In the genomic region with DNA sequence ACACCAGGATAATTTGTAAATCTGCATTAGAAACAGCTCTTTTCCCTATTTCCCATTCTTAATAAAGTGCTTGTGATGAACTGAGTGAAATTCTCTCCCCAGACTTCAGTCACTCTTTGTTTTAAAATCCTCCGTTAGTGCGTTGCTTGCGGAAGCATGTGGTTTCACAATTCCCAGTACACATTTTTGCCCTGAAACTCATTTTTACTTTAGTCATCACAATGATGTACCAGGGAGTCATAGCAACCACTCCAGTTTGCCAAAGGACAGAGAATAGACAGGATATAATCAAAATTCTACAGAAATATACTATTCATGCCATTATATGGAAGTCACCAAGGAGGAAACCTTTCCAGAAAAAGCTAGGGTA, we compare ENCODE assay signal across 1 cellular context.
A peak's percentile ranks its signal among the peaks of the same experiment; 100 is the strongest.
TF ChIP-seq lines count a peak whose summit lies in the region.

No MANE protein-coding gene starts in this region.

TF ChIP-seq in endothelial cell of umbilical vein, 7 proteins besides CTCF, POLR2A, EP300 and RAD21 (continued from another document):
- TF ChIP-seq, protein P1, sequence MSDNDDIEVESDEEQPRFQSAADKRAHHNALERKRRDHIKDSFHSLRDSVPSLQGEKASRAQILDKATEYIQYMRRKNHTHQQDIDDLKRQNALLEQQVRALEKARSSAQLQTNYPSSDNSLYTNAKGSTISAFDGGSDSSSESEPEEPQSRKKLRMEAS (IDR thresholded peaks at IDR 0.05; ENCODE audit: insufficient read depth, insufficient read length): peak; percentile 4
- peak; percentile 26 for TF ChIP-seq POLR2AphosphoS5 (IDR thresholded peaks at IDR 0.05; ENCODE audit: insufficient read depth, low read depth, low read length)
- no peak for TF ChIP-seq MYC (IDR thresholded peaks at IDR 0.05; ENCODE audit: low read depth, low read length)
